Comparison of ENCODE assay signal across 8 cellular contexts in genomic region chr14:65222434-65222833, GRCh38.
DNase-seq lines count a peak whose midpoint lies in the region; ATAC-seq, FAIRE-seq and TF ChIP-seq lines count a peak whose summit lies in the region.

No MANE protein-coding gene starts in this region.

- WGBS in K562 (ENCODE audit: insufficient coverage, low coverage, missing lambda C conversion rate) = 8% methylated on average over 8 of the region's 8 CpGs

- H3K79me2 ChIP-seq in K562 (ENCODE audit: control insufficient read depth, insufficient read depth, low read length) (no peaks in the 10 kb centered on the region), keratinocyte (ENCODE audit: control insufficient read depth, insufficient read depth, low read length) (no peaks in the 10 kb centered on the region)

- H3K27me3 ChIP-seq in K562 (ENCODE audit: control insufficient read depth in 2 of 2, insufficient read depth in 2 of 2, low read length in 2 of 2) (no peaks in the 10 kb centered on the region), keratinocyte (ENCODE audit: control insufficient read depth, extremely low read depth, insufficient read depth, low read length) (no peaks in the 10 kb centered on the region)

- H2AFZ ChIP-seq in K562 (ENCODE audit: low read depth, low read length) = peak overlapping the region; percentile 76
- H2AFZ ChIP-seq in keratinocyte (ENCODE audit: control insufficient read depth, low read length) = no peak overlapping the region

- TF ChIP-seq CTCF in K562 (IDR thresholded peaks at IDR 0.05 in 2 of 3, conservative IDR thresholded peaks at IDR 0.05 in 1 of 3; ENCODE audit: insufficient read depth in 2 of 3, low read depth in 1 of 3, low read length in 3 of 3) = peak; percentile 72 to 80 (median 80)
- TF ChIP-seq CTCF in keratinocyte (optimal IDR thresholded peaks at IDR 0.05 in 1 of 3, IDR thresholded peaks at IDR 0.05 in 1 of 3, conservative IDR thresholded peaks at IDR 0.05 in 1 of 3; ENCODE audit: extremely low read depth in 1 of 3, insufficient read depth in 2 of 3, low read length in 3 of 3) = peak; percentile 85 to 91 (median 89)

- no peak overlapping the region for H3K4me3 ChIP-seq in K562
- no peak overlapping the region for H3K4me3 ChIP-seq in keratinocyte (ENCODE audit: control insufficient read depth in 2 of 3, extremely low read depth in 1 of 3, insufficient read depth in 2 of 3, low read depth in 1 of 3, low read length in 3 of 3)

- peak; percentile 71 for FAIRE-seq in K562 (lab: Jason Lieb, UNC)
- FAIRE-seq in keratinocyte (lab: Jason Lieb, UNC) = peak; percentile 17

- TF ChIP-seq POLR2A in K562 (conservative IDR thresholded peaks at IDR 0.05) = no peak

- no peak overlapping the region for H3K9ac ChIP-seq in K562 (ENCODE audit: insufficient read depth in 1 of 2, low read depth in 2 of 2, low read length in 2 of 2)
- no peak overlapping the region for H3K9ac ChIP-seq in keratinocyte (ENCODE audit: control insufficient read depth, extremely low read depth, insufficient read depth, low read length)

- H3K36me3 ChIP-seq in K562 (ENCODE audit: control insufficient read depth, insufficient read depth, low read length) (no peaks in the 10 kb centered on the region), keratinocyte (ENCODE audit: control insufficient read depth in 2 of 2, extremely low read depth in 1 of 2, insufficient read depth in 2 of 2, low read length in 2 of 2) (no peaks in the 10 kb centered on the region)

- H3K9me3 ChIP-seq in K562 (replicated peaks; ENCODE audit: control insufficient read depth, insufficient read depth, low read depth, low read length) (no peaks in the 10 kb centered on the region), keratinocyte (ENCODE audit: control insufficient read depth, low read depth, low read length) (no peaks in the 10 kb centered on the region)

- H3K4me2 ChIP-seq in K562 (ENCODE audit: insufficient read depth, low read length) (no peak overlapping the region), keratinocyte (ENCODE audit: control insufficient read depth, extremely low read depth, insufficient read depth, low read depth, low read length) (no peak overlapping the region)

- H3K9me1 ChIP-seq in K562 (ENCODE audit: control insufficient read depth, insufficient read depth, low read length) (no peaks in the 10 kb centered on the region), keratinocyte (ENCODE audit: control insufficient read depth, extremely low read depth, insufficient read depth, low read length) (no peaks in the 10 kb centered on the region)

- intact Hi-C loops in K562 (cut with micrococcal nuclease) = loop anchor here (5.0 to 10.0 kb wide), 5 partner anchors 60 to 735 kb away; partner anchors contain the start of gene FUT8

- CTCF ChIA-PET in K562 (lab: Yijun Ruan, JAX; ENCODE audit: low intra/inter-chr PET ratio) = no interaction called here

- DNase-seq in SIG-M5 treated with dmso at 0.1 percent for 504 hours (lab: John Stamatoyannopoulos, UW; ENCODE audit: unreplicated experiment) = peak; percentile 10
- no peak for DNase-seq in SIG-M5 (lab: John Stamatoyannopoulos, UW)
- peak; percentile 55 for DNase-seq in KBM-7
- peak; percentile 21 for DNase-seq in T-helper 9 cell
- DNase-seq in K562 (ENCODE audit: extremely low read depth in 1 of 4, low spot score in 3 of 4) = peak; percentile 52 to 65 (median 57)
- DNase-seq in keratinocyte (ENCODE audit: low read depth, low spot score) = no peak
- DNase-seq in stimulated activated CD4-positive, alpha-beta T cell treated with anti-CD3 and anti-CD28 coated beads, Interleukin-4, amount 100 ng/mL, for 4 hours = peak; percentile 43 to 53
- DNase-seq in NCI-H2029 (lab: John Stamatoyannopoulos, UW) = no peak

- TF ChIP-seq EP300 in K562 (IDR thresholded peaks at IDR 0.05; ENCODE audit: low read length) = no peak

- H3K4me1 ChIP-seq in K562 (replicated peaks in 1 of 2; ENCODE audit: control insufficient read depth in 2 of 2, insufficient read depth in 2 of 2, low read length in 2 of 2) (no peaks in the 10 kb centered on the region), keratinocyte (ENCODE audit: control insufficient read depth, extremely low read depth, insufficient read depth, low read length) (peaks cover 7% of the 10 kb centered on the region)

- POLR2A ChIA-PET in K562 (lab: Yijun Ruan, JAX) = no interaction called here

- in situ Hi-C loops in KBM-7 (cut with MboI; ENCODE audit: low pct_unique_long_range_greater_than_20kb, low sequenced_read_pairs) (no loop called here), K562 (cut with MboI) (no loop called here)

- H3K27ac ChIP-seq in K562 (ENCODE audit: extremely low read depth, low read depth, low read length) (no peak overlapping the region), keratinocyte (ENCODE audit: control insufficient read depth, insufficient read depth, low read length) (no peak overlapping the region)

- ATAC-seq in K562 = peak; percentile 93

- H4K20me1 ChIP-seq in K562 (replicated peaks; ENCODE audit: control insufficient read depth, insufficient read depth, low read length) = no peaks in the 10 kb centered on the region
- H4K20me1 ChIP-seq in keratinocyte (ENCODE audit: control insufficient read depth, extremely low read depth, insufficient read depth, low read length) = no peaks in the 10 kb centered on the region

- dilution Hi-C loops in keratinocyte (cut with MboI; ENCODE audit: extremely low pct_ligation_motif_present, low sequenced_read_pairs) = no loop called here

- TF ChIP-seq RAD21 in K562 (CRISPR knock-in tag; conservative IDR thresholded peaks at IDR 0.05 in 1 of 2, IDR thresholded peaks at IDR 0.05 in 1 of 2) = peak; percentile 74 to 86

- BruUV-seq in K562 (replicated peaks; lab: Mats Ljungman, UMichigan) = no TSS peak

TF ChIP-seq in K562, 482 proteins besides CTCF, POLR2A, EP300 and RAD21 (continues in another document):
- peak; percentile 23; the same call in 1 of the 2 replicates for TF ChIP-seq ETV5 (CRISPR knock-in tag; IDR thresholded peaks at IDR 0.05; ENCODE audit: low read depth)
- peak; percentile 55 for TF ChIP-seq SMC3 (conservative IDR thresholded peaks at IDR 0.05; ENCODE audit: insufficient read depth, low read depth, low read length)
- no peak for TF ChIP-seq GATAD2B (IDR thresholded peaks at IDR 0.05; ENCODE audit: borderline replicate concordance)
- no peak for TF ChIP-seq FOXK1 (CRISPR knock-in tag; IDR thresholded peaks at IDR 0.05; ENCODE audit: borderline replicate concordance)
- no peak for TF ChIP-seq JUN (IDR thresholded peaks at IDR 0.05; ENCODE audit: borderline replicate concordance, low read depth, low read length)
- TF ChIP-seq JUN (CRISPR knock-in tag; IDR thresholded peaks at IDR 0.05; ENCODE audit: borderline replicate concordance) = no peak
- TF ChIP-seq, protein P1, sequence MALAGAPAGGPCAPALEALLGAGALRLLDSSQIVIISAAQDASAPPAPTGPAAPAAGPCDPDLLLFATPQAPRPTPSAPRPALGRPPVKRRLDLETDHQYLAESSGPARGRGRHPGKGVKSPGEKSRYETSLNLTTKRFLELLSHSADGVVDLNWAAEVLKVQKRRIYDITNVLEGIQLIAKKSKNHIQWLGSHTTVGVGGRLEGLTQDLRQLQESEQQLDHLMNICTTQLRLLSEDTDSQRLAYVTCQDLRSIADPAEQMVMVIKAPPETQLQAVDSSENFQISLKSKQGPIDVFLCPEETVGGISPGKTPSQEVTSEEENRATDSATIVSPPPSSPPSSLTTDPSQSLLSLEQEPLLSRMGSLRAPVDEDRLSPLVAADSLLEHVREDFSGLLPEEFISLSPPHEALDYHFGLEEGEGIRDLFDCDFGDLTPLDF (CRISPR knock-in tag; IDR thresholded peaks at IDR 0.05) = no peak
- no peak for TF ChIP-seq HNRNPK (IDR thresholded peaks at IDR 0.05; ENCODE audit: low read depth, low read length, poor library complexity, severe bottlenecking)
- TF ChIP-seq ZNF696 (CRISPR knock-in tag; conservative IDR thresholded peaks at IDR 0.05) = no peak
- TF ChIP-seq IFI16 (CRISPR knock-in tag; IDR thresholded peaks at IDR 0.05) = no peak
- TF ChIP-seq, protein P2, sequence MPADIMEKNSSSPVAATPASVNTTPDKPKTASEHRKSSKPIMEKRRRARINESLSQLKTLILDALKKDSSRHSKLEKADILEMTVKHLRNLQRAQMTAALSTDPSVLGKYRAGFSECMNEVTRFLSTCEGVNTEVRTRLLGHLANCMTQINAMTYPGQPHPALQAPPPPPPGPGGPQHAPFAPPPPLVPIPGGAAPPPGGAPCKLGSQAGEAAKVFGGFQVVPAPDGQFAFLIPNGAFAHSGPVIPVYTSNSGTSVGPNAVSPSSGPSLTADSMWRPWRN (IDR thresholded peaks at IDR 0.05; ENCODE audit: low read depth) = no peak
- no peak for TF ChIP-seq MEIS2 (IDR thresholded peaks at IDR 0.05; ENCODE audit: partially characterized antibody)
- TF ChIP-seq ZNF41 (CRISPR knock-in tag; conservative IDR thresholded peaks at IDR 0.05) = no peak
- TF ChIP-seq ZNF121 (CRISPR knock-in tag; conservative IDR thresholded peaks at IDR 0.05) = no peak
- TF ChIP-seq CHD2 (IDR thresholded peaks at IDR 0.05; ENCODE audit: low read depth, low read length) = no peak
- no peak for TF ChIP-seq ZBTB17 (CRISPR knock-in tag; IDR thresholded peaks at IDR 0.05)
- TF ChIP-seq CREM (IDR thresholded peaks at IDR 0.05; ENCODE audit: low read depth) = peak; percentile 56
- no peak for TF ChIP-seq ZNF140 (CRISPR knock-in tag; IDR thresholded peaks at IDR 0.05)
- TF ChIP-seq HNRNPL (IDR thresholded peaks at IDR 0.05; ENCODE audit: low read depth, low read length) = no peak
- no peak for TF ChIP-seq ZBTB1 (CRISPR knock-in tag; IDR thresholded peaks at IDR 0.05; ENCODE audit: borderline replicate concordance, low read depth)
- TF ChIP-seq MAFG (tag; conservative IDR thresholded peaks at IDR 0.05) = no peak
- no peak for TF ChIP-seq ZBTB7A (IDR thresholded peaks at IDR 0.05; ENCODE audit: borderline replicate concordance, control insufficient read depth, low read depth, low read length)
- TF ChIP-seq, protein P3, sequence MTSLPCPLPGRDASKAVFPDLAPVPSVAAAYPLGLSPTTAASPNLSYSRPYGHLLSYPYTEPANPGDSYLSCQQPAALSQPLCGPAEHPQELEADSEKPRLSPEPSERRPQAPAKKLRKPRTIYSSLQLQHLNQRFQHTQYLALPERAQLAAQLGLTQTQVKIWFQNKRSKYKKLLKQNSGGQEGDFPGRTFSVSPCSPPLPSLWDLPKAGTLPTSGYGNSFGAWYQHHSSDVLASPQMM (CRISPR knock-in tag; IDR thresholded peaks at IDR 0.05) = no peak
- TF ChIP-seq ZNF316 (IDR thresholded peaks at IDR 0.05) = no peak
- TF ChIP-seq CHD4 (IDR thresholded peaks at IDR 0.05; ENCODE audit: insufficient read depth, insufficient replicate concordance, low read depth, low read length, poor library complexity, severe bottlenecking) = no peak
- TF ChIP-seq PHTF2 (CRISPR knock-in tag; IDR thresholded peaks at IDR 0.05) = no peak
- no peak for TF ChIP-seq POLR2G (IDR thresholded peaks at IDR 0.05; ENCODE audit: low read depth, low read length)

Comparison
In these comparisons a context has a peak if more than half of its experiments do, and no peak if none do; other contexts are left out.
1. DNase-seq: peak in SIG-M5 treated with dmso at 0.1 percent for 504 hours (single experiment), KBM-7 (single experiment), T-helper 9 cell (single experiment), K562 (4 of 4) and stimulated activated CD4-positive, alpha-beta T cell treated with anti-CD3 and anti-CD28 coated beads, Interleukin-4, amount 100 ng/mL, for 4 hours (2 of 2); none in SIG-M5 (single experiment), keratinocyte (single experiment) and NCI-H2029 (single experiment).